Comparison of ENCODE assay signal across 28 cellular contexts in the genomic region with DNA sequence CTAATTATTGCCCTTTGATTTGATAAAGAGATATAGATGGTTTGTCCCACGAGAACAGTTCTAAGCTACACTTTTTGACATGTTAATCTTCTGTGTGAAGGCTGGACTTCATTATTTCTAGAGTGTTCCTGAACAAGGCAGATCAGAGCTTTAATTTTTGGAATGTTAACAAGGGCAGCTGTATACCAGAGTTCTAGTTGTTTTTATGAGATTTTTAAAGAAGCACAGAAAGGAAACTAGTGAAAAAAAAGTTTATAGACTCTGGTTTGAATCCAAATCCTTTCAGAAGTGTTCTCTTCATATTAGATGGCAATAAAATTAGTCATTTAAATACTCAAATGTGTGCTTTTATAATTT.
DNase-seq lines count a peak whose midpoint lies in the region; ATAC-seq, FAIRE-seq and TF ChIP-seq lines count a peak whose summit lies in the region.
"Had no signal": no experiment of that assay in that cellular context is flagged by ENCODE, and none has a peak within 500 bp of the region (broad histone marks: within the 10 kb centered on the region; RNA-seq: fewer than 3 reads in every experiment).

No MANE protein-coding gene starts in this region.

- H3K79me1 ChIP-seq in H1 (ENCODE audit: low read depth, low read length), result no peaks in the 10 kb centered on the region

- H3K27me3 ChIP-seq in HUES64 (ENCODE audit: insufficient read depth, low read length) (no peaks in the 10 kb centered on the region), H1 (replicated peaks in 1 of 4; ENCODE audit: control insufficient read depth in 3 of 4, extremely low read depth in 1 of 4, insufficient read depth in 3 of 4, low read length in 3 of 4) (no peaks in the 10 kb centered on the region), suprapubic skin (no peaks in the 10 kb centered on the region)
- H3K27me3 ChIP-seq: cardiac muscle cell, pancreas, right lobe of liver, SJCRH30 had no signal

- no peak overlapping the region for H3K4me3 ChIP-seq in HUES64 (ENCODE audit: low read length)
- no peak overlapping the region for H3K4me3 ChIP-seq in H1 (ENCODE audit: extremely low read depth in 1 of 4, insufficient read depth in 2 of 4, low read depth in 3 of 4, low read length in 4 of 4)
- H3K4me3 ChIP-seq in suprapubic skin, result no peak overlapping the region
- H3K4me3 ChIP-seq: cardiac muscle cell, pancreas, right lobe of liver, SJCRH30 had no signal

- TF ChIP-seq EP300 in H1 (IDR thresholded peaks at IDR 0.05; ENCODE audit: borderline replicate concordance in 1 of 2, low read depth in 2 of 2, low read length in 2 of 2), result no peak
- TF ChIP-seq EP300 in suprapubic skin (IDR thresholded peaks at IDR 0.05), result no peak

- H3K18ac ChIP-seq in H1 (ENCODE audit: extremely low read depth, low read length), result peak overlapping the region; percentile 3; the same call in 1 of the 2 replicates

- no peak for TF ChIP-seq RAD21 in H1 (IDR thresholded peaks at IDR 0.05 in 1 of 2, conservative IDR thresholded peaks at IDR 0.05 in 1 of 2; ENCODE audit: low read depth in 2 of 2, low read length in 2 of 2)

- H2AK5ac ChIP-seq in H1 (ENCODE audit: low read depth, low read length), result no peak overlapping the region

- H3K4me3 Mint-ChIP-seq in nephron, result no peak overlapping the region
- H3K4me3 Mint-ChIP-seq: activated CD8-positive, alpha-beta T cell treated with anti-CD3 and anti-CD28 coated beads for 36 hours; activated naive CD8-positive, alpha-beta T cell; B cell; naive thymus-derived CD8-positive, alpha-beta T cell; T-cell; type B pancreatic cell had no signal

- H3K36me3 ChIP-seq in HUES64 (ENCODE audit: insufficient read depth, low read length) (no peaks in the 10 kb centered on the region), H1 (ENCODE audit: control insufficient read depth in 2 of 4, insufficient read depth in 4 of 4, low read length in 3 of 4) (no peaks in the 10 kb centered on the region), suprapubic skin (no peaks in the 10 kb centered on the region)
- H3K36me3 ChIP-seq: cardiac muscle cell, pancreas, right lobe of liver, SJCRH30 had no signal

- H3K4me2 ChIP-seq in H1 (ENCODE audit: insufficient read depth in 1 of 2, low read depth in 2 of 2, low read length in 2 of 2), result no peak overlapping the region

- no peak overlapping the region for H3K14ac ChIP-seq in H1 (ENCODE audit: insufficient read length)

- no peaks in the 10 kb centered on the region for H3K27me3 Mint-ChIP-seq in nephron (ENCODE audit: low read depth)
- H3K27me3 Mint-ChIP-seq: B cell, type B pancreatic cell had no signal

- no peak overlapping the region for H3K23ac ChIP-seq in H1 (ENCODE audit: insufficient read length)

- 84% methylated on average over 1 of the region's 1 CpG for WGBS in HUES64
- WGBS in H1 (ENCODE audit: extremely low coverage in 1 of 2, insufficient coverage in 1 of 2, insufficient read length in 1 of 2, insufficient replicate concordance in 2 of 2, low coverage in 1 of 2, low lambda C conversion rate in 2 of 2, missing lambda C conversion rate in 1 of 2), 2 experiments, result 63% methylated on average over 1 of the region's 1 CpG; no CpG with 5 or more reads in 1 of the 2 experiments
- 31% methylated on average over 1 of the region's 1 CpG for WGBS in suprapubic skin

- CTCF ChIA-PET in H1 (lab: Charles Lee; ENCODE audit: partially characterized antibody), result interaction anchor here (1.2 kb wide), 1 partner anchor 235 kb away, joined by 3 read pairs; no protein-coding TSS in a partner anchor

- H2BK120ac ChIP-seq in H1 (replicated peaks; ENCODE audit: low read depth, low read length), result no peak overlapping the region

- no peaks in the 10 kb centered on the region for H4K20me1 ChIP-seq in H1 (replicated peaks in 1 of 2; ENCODE audit: control insufficient read depth in 1 of 2, insufficient read depth in 2 of 2, low read length in 2 of 2)

- no peak overlapping the region for H3K4ac ChIP-seq in H1 (replicated peaks; ENCODE audit: insufficient read length, low read depth, low read length)

- no peak overlapping the region for H4K8ac ChIP-seq in H1 (ENCODE audit: extremely low read depth, insufficient read depth, low read length)

- H3K9me3 ChIP-seq in HUES64 (ENCODE audit: insufficient read depth, low read depth, low read length) (no peaks in the 10 kb centered on the region), H1 (ENCODE audit: insufficient read depth in 2 of 2, low read depth in 1 of 2, low read length in 1 of 2) (no peaks in the 10 kb centered on the region), suprapubic skin (no peaks in the 10 kb centered on the region)
- H3K9me3 ChIP-seq: pancreas, right lobe of liver, SJCRH30 had no signal

- peak overlapping the region; percentile 62; the same call in 1 of the 2 replicates for H3K9ac ChIP-seq in HUES64 (ENCODE audit: low read depth, low read length)
- H3K9ac ChIP-seq in H1 (replicated peaks in 1 of 4; ENCODE audit: extremely low read depth in 1 of 4, low read depth in 3 of 4, low read length in 3 of 4), result no peak overlapping the region

- no peaks in the 10 kb centered on the region for H3K36me3 Mint-ChIP-seq in nephron (ENCODE audit: low read depth)
- H3K36me3 Mint-ChIP-seq: activated naive CD8-positive, alpha-beta T cell; naive thymus-derived CD8-positive, alpha-beta T cell; T-cell; type B pancreatic cell had no signal

- H3K23me2 ChIP-seq in H1 (ENCODE audit: low read depth, low read length), result no peaks in the 10 kb centered on the region; the same call in 1 of the 2 replicates

- DNase-seq in H1 (ENCODE audit: low read depth in 1 of 2, low spot score in 2 of 2) (no peak), suprapubic skin (ENCODE audit: low spot score in 2 of 2) (no peak), NCI-H146 treated with DMSO at 0.1 percent for 48 hours (lab: John Stamatoyannopoulos, UW; ENCODE audit: unreplicated experiment) (no peak), cerebellar cortex (ENCODE audit: low spot score) (no peak)
- no peak for DNase-seq in activated CD4-positive, alpha-beta T cell treated with anti-CD3 and anti-CD28 coated beads for 1 hour
- DNase-seq: activated CD8-positive, alpha-beta T cell treated with anti-CD3 and anti-CD28 coated beads for 36 hours; aorta; Karpas-422; left ventricle myocardium superior; midbrain; naive thymus-derived CD8-positive, alpha-beta T cell; NCI-H146; NCI-H446 treated with DMSO at 0.1 percent for 48 hours; NCI-H82; pancreas; right lobe of liver; SJCRH30; stimulated activated naive CD4-positive, alpha-beta T cell treated with Interleukin-2 at 50 U/mL for 16 hours; T-cell had no signal

- no peak for FAIRE-seq in H1 (lab: Jason Lieb, UNC)
- FAIRE-seq: islet of Langerhans had no signal

- H2BK20ac ChIP-seq in H1 (ENCODE audit: low read length), result no peak overlapping the region; the same call in 1 of the 2 replicates

- no peak for ATAC-seq in HG03108 (IDR thresholded peaks at IDR 0.05; ENCODE audit: unreplicated experiment)
- ATAC-seq: activated CD4-positive, CD25-positive, alpha-beta regulatory T cell treated with anti-CD3 and anti-CD28 coated beads, Interleukin-2, amount 50 U/mL, for 24 hours; activated CD8-positive, alpha-beta T cell treated with anti-CD3 and anti-CD28 coated beads for 36 hours; left ventricle myocardium superior; naive thymus-derived CD8-positive, alpha-beta T cell; pancreas; right lobe of liver; T-cell had no signal

- no peak overlapping the region for H2BK15ac ChIP-seq in H1 (ENCODE audit: low read length)

- H3K56ac ChIP-seq in H1 (replicated peaks; ENCODE audit: insufficient read length, low read depth, low read length), result no peak overlapping the region

- no peak overlapping the region for H2AFZ ChIP-seq in H1 (ENCODE audit: low read length)

- no peak overlapping the region for H2BK5ac ChIP-seq in H1 (ENCODE audit: low read depth, low read length)

- no peak overlapping the region for H4K91ac ChIP-seq in H1 (replicated peaks; ENCODE audit: insufficient read length, low read length)

- TF ChIP-seq POLR2A in H1 (IDR thresholded peaks at IDR 0.05; ENCODE audit: control extremely low read depth in 1 of 2, low read depth in 2 of 2, low read length in 2 of 2) (no peak), suprapubic skin (IDR thresholded peaks at IDR 0.05) (no peak)

- peak overlapping the region; percentile 88 for H4K5ac ChIP-seq in H1 (ENCODE audit: insufficient read length, low read depth, low read length)

- H3K9me3 Mint-ChIP-seq in nephron, result no peaks in the 10 kb centered on the region
- H3K9me3 Mint-ChIP-seq: activated CD8-positive, alpha-beta T cell treated with anti-CD3 and anti-CD28 coated beads for 36 hours; T-cell; type B pancreatic cell had no signal

- TF ChIP-seq CTCF in H1 (IDR thresholded peaks at IDR 0.05; ENCODE audit: control extremely low read depth in 1 of 3, insufficient read depth in 1 of 3, low read depth in 1 of 3, low read length in 3 of 3), result no peak
- no peak for TF ChIP-seq CTCF in nephron (IDR thresholded peaks at IDR 0.05; ENCODE audit: unreplicated experiment in 3 of 3)
- no peak for TF ChIP-seq CTCF in suprapubic skin (IDR thresholded peaks at IDR 0.05)

- H2BK12ac ChIP-seq in H1 (ENCODE audit: low read depth, low read length), result no peak overlapping the region

- H3K27ac Mint-ChIP-seq in nephron, result peak overlapping the region; percentile 55 to 94 (median 72)
- H3K27ac Mint-ChIP-seq: activated CD8-positive, alpha-beta T cell treated with anti-CD3 and anti-CD28 coated beads for 36 hours; activated naive CD8-positive, alpha-beta T cell; B cell; naive thymus-derived CD8-positive, alpha-beta T cell; T-cell; type B pancreatic cell had no signal

- H3K4me1 ChIP-seq in HUES64 (ENCODE audit: insufficient read depth, low read length) (peaks cover 69% of the 10 kb centered on the region), H1 (replicated peaks in 1 of 4; ENCODE audit: control insufficient read depth in 3 of 4, insufficient read depth in 4 of 4, low read length in 3 of 4) (peaks cover 0 to 19% (median 14%) of the 10 kb centered on the region in 4 experiments; a peak in 6 of 7 replicates), suprapubic skin (no peaks in the 10 kb centered on the region)
- H3K4me1 ChIP-seq: pancreas, right lobe of liver had no signal

- peak overlapping the region; percentile 92 for H3K27ac ChIP-seq in HUES64 (ENCODE audit: low read depth, low read length)
- no peak overlapping the region for H3K27ac ChIP-seq in H1 (ENCODE audit: low read depth, low read length)
- peak overlapping the region; percentile 31 for H3K27ac ChIP-seq in suprapubic skin
- H3K27ac ChIP-seq: cardiac muscle cell, pancreas, right lobe of liver, SJCRH30 had no signal

- peaks cover 28% of the 10 kb centered on the region for H3K4me1 Mint-ChIP-seq in nephron
- H3K4me1 Mint-ChIP-seq: B cell; naive thymus-derived CD8-positive, alpha-beta T cell; T-cell had no signal

- POLR2A ChIA-PET in H1 (lab: Charles Lee; ENCODE audit: partially characterized antibody), result interaction anchor here (0.7 to 1.3 kb wide), 2 partner anchors 80 to 202 kb away, joined by 3 read pairs; no protein-coding TSS in a partner anchor

- peaks cover 0 to 16% of the 10 kb centered on the region in 2 experiments; a peak in 1 of 4 replicates for H3K79me2 ChIP-seq in H1 (ENCODE audit: control insufficient read depth in 1 of 2, insufficient read depth in 2 of 2, low read length in 2 of 2)

TF ChIP-seq in H1, 55 proteins besides CTCF, POLR2A, EP300 and RAD21 (continues in another document):
- TF ChIP-seq SAP30 (IDR thresholded peaks at IDR 0.05; ENCODE audit: insufficient read depth, insufficient replicate concordance, low read length) (no peak), BRCA1 (IDR thresholded peaks at IDR 0.05; ENCODE audit: low read depth, low read length) (no peak), SIRT6 (IDR thresholded peaks at IDR 0.05; ENCODE audit: low read length) (no peak), SUZ12 (IDR thresholded peaks at IDR 0.05; ENCODE audit: low read length) (no peak)
